Comparison of ENCODE assay signal across 1 cellular context in genomic region chr1:36248250-36248894, GRCh38.
TF ChIP-seq lines count a peak whose summit lies in the region.

No MANE protein-coding gene starts in this region.

TF ChIP-seq in HepG2, 621 proteins besides CTCF, POLR2A, EP300 and RAD21 (continued from another document and continues in another):
- TF ChIP-seq, protein P1, sequence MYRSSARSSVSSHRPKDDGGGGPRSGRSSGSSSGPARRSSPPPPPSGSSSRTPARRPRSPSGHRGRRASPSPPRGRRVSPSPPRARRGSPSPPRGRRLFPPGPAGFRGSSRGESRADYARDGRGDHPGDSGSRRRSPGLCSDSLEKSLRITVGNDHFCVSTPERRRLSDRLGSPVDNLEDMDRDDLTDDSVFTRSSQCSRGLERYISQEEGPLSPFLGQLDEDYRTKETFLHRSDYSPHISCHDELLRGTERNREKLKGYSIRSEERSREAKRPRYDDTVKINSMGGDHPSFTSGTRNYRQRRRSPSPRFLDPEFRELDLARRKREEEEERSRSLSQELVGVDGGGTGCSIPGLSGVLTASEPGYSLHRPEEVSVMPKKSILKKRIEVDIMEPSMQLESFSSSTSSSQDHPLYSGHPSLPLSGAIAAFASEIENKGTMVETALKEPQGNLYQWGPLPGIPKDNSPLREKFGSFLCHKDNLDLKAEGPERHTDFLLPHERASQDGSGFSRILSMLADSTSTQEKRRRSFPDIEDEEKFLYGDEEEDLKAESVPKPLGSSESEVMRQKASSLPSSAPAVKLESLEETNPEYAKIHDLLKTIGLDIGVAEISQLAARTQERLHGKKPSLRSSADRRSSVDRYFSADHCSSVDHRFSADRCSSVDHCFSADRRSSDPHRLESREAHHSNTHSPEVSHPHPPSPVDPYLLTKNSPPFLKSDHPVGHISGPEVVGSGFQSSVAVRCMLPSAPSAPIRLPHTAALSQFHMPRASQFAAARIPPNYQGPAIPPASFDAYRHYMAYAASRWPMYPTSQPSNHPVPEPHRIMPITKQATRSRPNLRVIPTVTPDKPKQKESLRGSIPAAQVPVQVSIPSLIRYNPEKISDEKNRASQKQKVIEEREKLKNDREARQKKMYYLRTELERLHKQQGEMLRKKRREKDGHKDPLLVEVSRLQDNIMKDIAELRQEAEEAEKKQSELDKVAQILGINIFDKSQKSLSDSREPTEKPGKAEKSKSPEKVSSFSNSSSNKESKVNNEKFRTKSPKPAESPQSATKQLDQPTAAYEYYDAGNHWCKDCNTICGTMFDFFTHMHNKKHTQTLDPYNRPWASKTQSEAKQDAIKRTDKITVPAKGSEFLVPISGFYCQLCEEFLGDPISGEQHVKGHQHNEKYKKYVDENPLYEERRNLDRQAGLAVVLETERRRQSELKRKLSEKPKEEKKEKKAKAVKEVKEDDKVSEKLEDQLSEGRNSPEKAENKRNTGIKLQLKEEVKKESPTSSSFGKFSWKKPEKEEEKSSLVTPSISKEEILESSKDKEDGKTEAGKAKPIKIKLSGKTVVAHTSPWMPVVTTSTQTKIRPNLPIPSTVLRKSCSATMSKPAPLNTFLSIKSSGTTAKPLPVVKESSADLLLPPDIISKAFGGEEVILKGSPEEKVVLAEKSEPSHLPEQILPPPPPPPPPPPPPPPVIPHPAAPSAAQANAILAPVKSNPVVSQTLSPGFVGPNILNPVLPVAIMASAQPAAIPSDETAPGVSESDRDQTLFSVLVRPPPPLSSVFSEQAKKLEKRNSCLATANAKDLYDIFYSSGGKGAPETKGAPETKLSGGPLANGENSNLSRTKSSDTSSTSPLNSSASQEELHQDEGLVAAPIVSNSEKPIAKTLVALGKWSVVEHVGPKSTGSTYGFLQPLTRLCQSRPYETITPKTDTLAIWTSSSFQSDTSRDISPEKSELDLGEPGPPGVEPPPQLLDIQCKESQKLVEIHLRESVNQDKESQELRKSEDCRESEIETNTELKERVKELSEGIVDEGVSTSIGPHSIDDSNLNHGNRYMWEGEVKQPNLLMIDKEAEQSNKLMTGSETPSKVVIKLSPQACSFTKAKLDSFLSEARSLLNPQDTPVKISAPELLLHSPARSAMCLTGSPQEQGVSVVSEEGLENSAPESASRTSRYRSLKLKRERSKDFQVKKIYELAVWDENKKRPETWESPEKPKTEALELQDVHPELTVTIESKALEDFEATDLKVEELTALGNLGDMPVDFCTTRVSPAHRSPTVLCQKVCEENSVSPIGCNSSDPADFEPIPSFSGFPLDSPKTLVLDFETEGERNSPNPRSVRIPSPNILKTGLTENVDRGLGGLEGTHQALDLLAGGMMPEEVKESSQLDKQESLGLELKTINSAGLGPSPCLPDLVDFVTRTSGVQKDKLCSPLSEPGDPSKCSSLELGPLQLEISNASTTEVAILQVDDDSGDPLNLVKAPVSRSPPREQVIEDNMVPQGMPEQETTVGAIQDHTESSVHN (CRISPR knock-in tag; IDR thresholded peaks at IDR 0.05), result no peak
- TF ChIP-seq TOPORS (CRISPR knock-in tag; IDR thresholded peaks at IDR 0.05) (no peak), KDM5B (CRISPR knock-in tag; IDR thresholded peaks at IDR 0.05; ENCODE audit: borderline replicate concordance) (no peak), CENPX (CRISPR knock-in tag; IDR thresholded peaks at IDR 0.05) (no peak), ZFP37 (CRISPR knock-in tag; IDR thresholded peaks at IDR 0.05; ENCODE audit: borderline replicate concordance) (no peak), TOE1 (CRISPR knock-in tag; IDR thresholded peaks at IDR 0.05) (no peak), CEBPZ (IDR thresholded peaks at IDR 0.05; ENCODE audit: low read length) (no peak), XRCC5 (optimal IDR thresholded peaks at IDR 0.05; ENCODE audit: low read length) (no peak), PAX8 (CRISPR knock-in tag; IDR thresholded peaks at IDR 0.05; ENCODE audit: borderline replicate concordance) (no peak), SMAD9 (CRISPR knock-in tag; IDR thresholded peaks at IDR 0.05) (no peak), FOXA1 (IDR thresholded peaks at IDR 0.05) (no peak), FOXA1 (CRISPR knock-in tag; IDR thresholded peaks at IDR 0.05) (no peak), RFX3 (CRISPR knock-in tag; IDR thresholded peaks at IDR 0.05) (no peak), ZNF225 (CRISPR knock-in tag; IDR thresholded peaks at IDR 0.05) (no peak), REXO4 (CRISPR knock-in tag; IDR thresholded peaks at IDR 0.05; ENCODE audit: borderline replicate concordance) (no peak), FOXM1 (CRISPR knock-in tag; IDR thresholded peaks at IDR 0.05) (no peak), ATF4 (CRISPR knock-in tag; IDR thresholded peaks at IDR 0.05) (peak in 1 of 2 experiments; percentile 96; a peak in 2 of 4 replicates), HOXD1 (CRISPR knock-in tag; IDR thresholded peaks at IDR 0.05) (no peak), ZNF33A (CRISPR knock-in tag; IDR thresholded peaks at IDR 0.05; ENCODE audit: borderline replicate concordance) (no peak), FOXA3 (CRISPR knock-in tag; IDR thresholded peaks at IDR 0.05) (peak; percentile 64), ZNF329 (CRISPR knock-in tag; IDR thresholded peaks at IDR 0.05; ENCODE audit: low read depth) (no peak), HNRNPLL (IDR thresholded peaks at IDR 0.05; ENCODE audit: low read depth, low read length, poor library complexity, severe bottlenecking) (no peak), ZNF33B (CRISPR knock-in tag; IDR thresholded peaks at IDR 0.05) (no peak), ZNF770 (CRISPR knock-in tag; IDR thresholded peaks at IDR 0.05) (peak; percentile 91), TAF1 (CRISPR knock-in tag; IDR thresholded peaks at IDR 0.05) (no peak), SCMH1 (CRISPR knock-in tag; IDR thresholded peaks at IDR 0.05; ENCODE audit: borderline replicate concordance) (no peak), KLF6 (CRISPR knock-in tag; IDR thresholded peaks at IDR 0.05) (no peak), ZFX (CRISPR knock-in tag; IDR thresholded peaks at IDR 0.05; ENCODE audit: low read depth) (peak; percentile 74), MTA3 (CRISPR knock-in tag; IDR thresholded peaks at IDR 0.05) (no peak), ZNF737 (CRISPR knock-in tag; IDR thresholded peaks at IDR 0.05; ENCODE audit: borderline replicate concordance) (no peak), ZNF326 (CRISPR knock-in tag; IDR thresholded peaks at IDR 0.05; ENCODE audit: borderline replicate concordance) (no peak), SMARCC2 (IDR thresholded peaks at IDR 0.05) (peak; percentile 14; the same call in 1 of the 2 replicates)
- TF ChIP-seq, protein P2, sequence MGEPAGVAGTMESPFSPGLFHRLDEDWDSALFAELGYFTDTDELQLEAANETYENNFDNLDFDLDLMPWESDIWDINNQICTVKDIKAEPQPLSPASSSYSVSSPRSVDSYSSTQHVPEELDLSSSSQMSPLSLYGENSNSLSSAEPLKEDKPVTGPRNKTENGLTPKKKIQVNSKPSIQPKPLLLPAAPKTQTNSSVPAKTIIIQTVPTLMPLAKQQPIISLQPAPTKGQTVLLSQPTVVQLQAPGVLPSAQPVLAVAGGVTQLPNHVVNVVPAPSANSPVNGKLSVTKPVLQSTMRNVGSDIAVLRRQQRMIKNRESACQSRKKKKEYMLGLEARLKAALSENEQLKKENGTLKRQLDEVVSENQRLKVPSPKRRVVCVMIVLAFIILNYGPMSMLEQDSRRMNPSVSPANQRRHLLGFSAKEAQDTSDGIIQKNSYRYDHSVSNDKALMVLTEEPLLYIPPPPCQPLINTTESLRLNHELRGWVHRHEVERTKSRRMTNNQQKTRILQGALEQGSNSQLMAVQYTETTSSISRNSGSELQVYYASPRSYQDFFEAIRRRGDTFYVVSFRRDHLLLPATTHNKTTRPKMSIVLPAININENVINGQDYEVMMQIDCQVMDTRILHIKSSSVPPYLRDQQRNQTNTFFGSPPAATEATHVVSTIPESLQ (CRISPR knock-in tag; conservative IDR thresholded peaks at IDR 0.05), result no peak
- TF ChIP-seq, protein P3, sequence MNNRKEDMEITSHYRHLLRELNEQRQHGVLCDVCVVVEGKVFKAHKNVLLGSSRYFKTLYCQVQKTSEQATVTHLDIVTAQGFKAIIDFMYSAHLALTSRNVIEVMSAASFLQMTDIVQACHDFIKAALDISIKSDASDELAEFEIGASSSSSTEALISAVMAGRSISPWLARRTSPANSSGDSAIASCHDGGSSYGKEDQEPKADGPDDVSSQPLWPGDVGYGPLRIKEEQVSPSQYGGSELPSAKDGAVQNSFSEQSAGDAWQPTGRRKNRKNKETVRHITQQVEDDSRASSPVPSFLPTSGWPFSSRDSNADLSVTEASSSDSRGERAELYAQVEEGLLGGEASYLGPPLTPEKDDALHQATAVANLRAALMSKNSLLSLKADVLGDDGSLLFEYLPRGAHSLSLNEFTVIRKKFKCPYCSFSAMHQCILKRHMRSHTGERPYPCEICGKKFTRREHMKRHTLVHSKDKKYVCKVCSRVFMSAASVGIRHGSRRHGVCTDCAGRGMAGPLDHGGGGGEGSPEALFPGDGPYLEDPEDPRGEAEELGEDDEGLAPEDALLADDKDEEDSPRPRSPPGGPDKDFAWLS (CRISPR knock-in tag; IDR thresholded peaks at IDR 0.05; ENCODE audit: borderline replicate concordance), result no peak
- TF ChIP-seq, protein P4, sequence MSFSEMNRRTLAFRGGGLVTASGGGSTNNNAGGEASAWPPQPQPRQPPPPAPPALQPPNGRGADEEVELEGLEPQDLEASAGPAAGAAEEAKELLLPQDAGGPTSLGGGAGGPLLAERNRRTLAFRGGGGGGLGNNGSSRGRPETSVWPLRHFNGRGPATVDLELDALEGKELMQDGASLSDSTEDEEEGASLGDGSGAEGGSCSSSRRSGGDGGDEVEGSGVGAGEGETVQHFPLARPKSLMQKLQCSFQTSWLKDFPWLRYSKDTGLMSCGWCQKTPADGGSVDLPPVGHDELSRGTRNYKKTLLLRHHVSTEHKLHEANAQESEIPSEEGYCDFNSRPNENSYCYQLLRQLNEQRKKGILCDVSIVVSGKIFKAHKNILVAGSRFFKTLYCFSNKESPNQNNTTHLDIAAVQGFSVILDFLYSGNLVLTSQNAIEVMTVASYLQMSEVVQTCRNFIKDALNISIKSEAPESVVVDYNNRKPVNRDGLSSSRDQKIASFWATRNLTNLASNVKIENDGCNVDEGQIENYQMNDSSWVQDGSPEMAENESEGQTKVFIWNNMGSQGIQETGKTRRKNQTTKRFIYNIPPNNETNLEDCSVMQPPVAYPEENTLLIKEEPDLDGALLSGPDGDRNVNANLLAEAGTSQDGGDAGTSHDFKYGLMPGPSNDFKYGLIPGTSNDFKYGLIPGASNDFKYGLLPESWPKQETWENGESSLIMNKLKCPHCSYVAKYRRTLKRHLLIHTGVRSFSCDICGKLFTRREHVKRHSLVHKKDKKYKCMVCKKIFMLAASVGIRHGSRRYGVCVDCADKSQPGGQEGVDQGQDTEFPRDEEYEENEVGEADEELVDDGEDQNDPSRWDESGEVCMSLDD (CRISPR knock-in tag; IDR thresholded peaks at IDR 0.05; ENCODE audit: borderline replicate concordance), result no peak
